8 cellular contexts compared by ENCODE assay signal in the genomic region with DNA sequence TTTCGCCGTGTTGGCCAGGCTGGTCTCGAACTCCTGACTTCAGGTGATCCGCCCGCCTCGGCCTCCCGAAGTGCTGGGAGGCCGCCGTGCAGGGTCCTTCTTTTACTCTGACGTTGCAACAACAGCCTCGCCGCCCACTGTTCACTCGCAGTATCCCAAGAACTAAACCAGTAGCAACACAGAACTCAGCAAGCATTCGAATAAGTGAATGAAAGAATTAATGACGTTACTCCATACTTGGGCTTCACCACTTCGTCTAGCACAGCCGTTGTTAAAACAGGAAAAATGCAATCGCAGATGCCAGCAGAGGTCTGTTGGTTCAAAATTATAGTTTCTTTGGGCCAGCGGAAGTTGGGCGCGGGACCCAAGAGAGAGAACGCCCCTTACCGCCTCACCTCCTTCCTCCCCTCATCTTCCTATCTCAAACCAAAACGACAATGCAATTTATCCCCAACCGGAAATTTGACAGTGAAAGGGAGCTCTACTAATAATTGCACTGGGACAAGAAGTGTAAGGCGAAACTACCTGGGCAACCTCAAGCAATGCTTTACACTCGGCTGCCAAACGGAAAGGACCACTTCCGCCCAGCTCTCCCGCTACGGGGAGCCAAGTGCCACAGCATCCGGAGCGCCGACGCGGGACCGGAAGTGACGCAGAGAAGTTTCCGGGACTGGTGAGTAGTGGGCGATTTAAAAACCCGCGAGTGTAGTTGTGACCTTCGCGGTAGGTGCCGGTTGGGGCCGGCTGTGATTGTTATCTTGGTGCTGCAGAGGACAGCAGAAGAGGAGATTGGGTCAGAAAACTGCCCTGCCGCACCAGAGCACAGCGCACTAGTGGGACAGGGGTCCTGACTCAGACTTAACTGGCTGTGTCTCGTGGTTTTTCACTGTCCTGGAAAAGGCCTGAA. TPM values are rescaled to one million over a fixed set of nuclear protein-coding genes. Genes with fewer than 3 reads are reported as not detected.
DNase-seq lines count a peak whose midpoint lies in the region; ATAC-seq, FAIRE-seq and TF ChIP-seq lines count a peak whose summit lies in the region.

A gene with protein sequence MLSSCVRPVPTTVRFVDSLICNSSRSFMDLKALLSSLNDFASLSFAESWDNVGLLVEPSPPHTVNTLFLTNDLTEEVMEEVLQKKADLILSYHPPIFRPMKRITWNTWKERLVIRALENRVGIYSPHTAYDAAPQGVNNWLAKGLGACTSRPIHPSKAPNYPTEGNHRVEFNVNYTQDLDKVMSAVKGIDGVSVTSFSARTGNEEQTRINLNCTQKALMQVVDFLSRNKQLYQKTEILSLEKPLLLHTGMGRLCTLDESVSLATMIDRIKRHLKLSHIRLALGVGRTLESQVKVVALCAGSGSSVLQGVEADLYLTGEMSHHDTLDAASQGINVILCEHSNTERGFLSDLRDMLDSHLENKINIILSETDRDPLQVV (plus strand): TSS at position 653 of the 907 bp plus-strand sequence. CDS start 2,573 bp downstream, outside the sequence.
A gene (minus strand): TSS at position 359 of the 907 bp plus-strand sequence. CDS start 1,462 bp downstream, outside the sequence.

- peaks cover 6% of the 10 kb centered on the region; the same call in 1 of the 2 replicates for H3K23me2 ChIP-seq in H1 (ENCODE audit: low read depth, low read length)

- H2AK5ac ChIP-seq in H1 (ENCODE audit: low read depth, low read length) (peak within 1 kb of the TSS; percentile 57), mesenchymal stem cell (ENCODE audit: low read length, severe bottlenecking) (peak within 1 kb of the TSS; percentile 35)

- TF ChIP-seq RAD21 in H1 (IDR thresholded peaks at IDR 0.05 in 1 of 2, conservative IDR thresholded peaks at IDR 0.05 in 1 of 2; ENCODE audit: low read depth in 2 of 2, low read length in 2 of 2) = no peak

- WGBS in H1 (ENCODE audit: extremely low coverage in 1 of 2, insufficient coverage in 1 of 2, insufficient read length in 1 of 2, insufficient replicate concordance in 2 of 2, low coverage in 1 of 2, low lambda C conversion rate in 2 of 2, missing lambda C conversion rate in 1 of 2), 2 experiments = 1% methylated on average over 49 of the region's 49 CpGs; no CpG with 5 or more reads in 1 of the 2 experiments
- WGBS in mesenchymal stem cell = 1% methylated on average over 46 of the region's 49 CpGs

- H3K27ac ChIP-seq in H1 (ENCODE audit: low read depth, low read length) (peak within 1 kb of the TSS; percentile 97), mesenchymal stem cell (ENCODE audit: low read length, poor library complexity, severe bottlenecking) (peak within 1 kb of the TSS; percentile 96)

- H3K18ac ChIP-seq in H1 (ENCODE audit: extremely low read depth, low read length) (peak within 1 kb of the TSS; percentile 79), mesenchymal stem cell (ENCODE audit: low read depth in 1 of 2, low read length in 2 of 2) (peak within 1 kb of the TSS; percentile 79 to 90)

- H3K4me1 ChIP-seq in H1 (replicated peaks in 1 of 4; ENCODE audit: control insufficient read depth in 3 of 4, insufficient read depth in 4 of 4, low read length in 3 of 4) = no peaks in the 10 kb centered on the region
- peaks cover 10% of the 10 kb centered on the region for H3K4me1 ChIP-seq in mesenchymal stem cell (ENCODE audit: control insufficient read depth, insufficient read depth, low read depth, low read length)

- FAIRE-seq in HTR-8/SVneo (lab: Jason Lieb, UNC) = peak; percentile 76
- peak; percentile 68 for FAIRE-seq in H1 (lab: Jason Lieb, UNC)

- peak; percentile 82 to 85; a peak in 2 of 3 replicates for TF ChIP-seq POLR2A in H1 (IDR thresholded peaks at IDR 0.05; ENCODE audit: control extremely low read depth in 1 of 2, low read depth in 2 of 2, low read length in 2 of 2)

- H3K9me3 ChIP-seq in H1 (ENCODE audit: insufficient read depth in 2 of 2, low read depth in 1 of 2, low read length in 1 of 2) (no peaks in the 10 kb centered on the region), mesenchymal stem cell (ENCODE audit: control insufficient read depth, low read length) (no peaks in the 10 kb centered on the region)

- no peak within 1 kb of the TSS for H3K23ac ChIP-seq in H1 (ENCODE audit: insufficient read length)
- H3K23ac ChIP-seq in mesenchymal stem cell (ENCODE audit: low read length in 2 of 2) = no peak within 1 kb of the TSS

- H2AFZ ChIP-seq in H1 (ENCODE audit: low read length) (peak within 1 kb of the TSS; percentile 97), mesenchymal stem cell (ENCODE audit: low read depth, low read length) (peak within 1 kb of the TSS; percentile 98)

- peaks cover 10 to 45% of the 10 kb centered on the region in 2 experiments for H3K79me2 ChIP-seq in H1 (ENCODE audit: control insufficient read depth in 1 of 2, insufficient read depth in 2 of 2, low read length in 2 of 2)

- peaks cover 4 to 32% (median 6%) of the 10 kb centered on the region in 4 experiments; a peak in 6 of 8 replicates for H3K36me3 ChIP-seq in H1 (ENCODE audit: control insufficient read depth in 2 of 4, insufficient read depth in 4 of 4, low read length in 3 of 4)
- H3K36me3 ChIP-seq in mesenchymal stem cell (ENCODE audit: control insufficient read depth in 1 of 2, insufficient read depth in 2 of 2, low read depth in 1 of 2, low read length in 2 of 2) = peaks cover 13 to 25% of the 10 kb centered on the region in 2 experiments

- H3K4me3 ChIP-seq in H1 (ENCODE audit: extremely low read depth in 1 of 4, insufficient read depth in 2 of 4, low read depth in 3 of 4, low read length in 4 of 4) (peak within 1 kb of the TSS; percentile 81 to 100 (median 93)), mesenchymal stem cell (ENCODE audit: insufficient read depth in 1 of 2, low read depth in 1 of 2, low read length in 2 of 2) (peak within 1 kb of the TSS; percentile 88 to 98)

- no peak within 1 kb of the TSS for H2BK20ac ChIP-seq in H1 (ENCODE audit: low read length)

- H4K91ac ChIP-seq in H1 (replicated peaks; ENCODE audit: insufficient read length, low read length) (peak within 1 kb of the TSS; percentile 97), mesenchymal stem cell (ENCODE audit: low read length) (peak within 1 kb of the TSS; percentile 75)

- H3K14ac ChIP-seq in H1 (ENCODE audit: insufficient read length) = no peak within 1 kb of the TSS
- H3K14ac ChIP-seq in mesenchymal stem cell (ENCODE audit: low read length in 2 of 2) = peak within 1 kb of the TSS; percentile 9 to 81

- H2BK15ac ChIP-seq in H1 (ENCODE audit: low read length) (no peak within 1 kb of the TSS; the same call in 1 of the 2 replicates), mesenchymal stem cell (ENCODE audit: low read depth, poor library complexity, severe bottlenecking) (no peak within 1 kb of the TSS)

- H3K9ac ChIP-seq in H1 (replicated peaks in 1 of 4; ENCODE audit: extremely low read depth in 1 of 4, low read depth in 3 of 4, low read length in 3 of 4) (peak within 1 kb of the TSS; percentile 97 to 100 (median 98)), mesenchymal stem cell (ENCODE audit: low read length) (peak within 1 kb of the TSS; percentile 99)

- TF ChIP-seq EP300 in H1 (IDR thresholded peaks at IDR 0.05; ENCODE audit: borderline replicate concordance in 1 of 2, low read depth in 2 of 2, low read length in 2 of 2) = peak in 1 of 2 experiments; percentile 70; a peak in 1 of 3 replicates

- H4K5ac ChIP-seq in H1 (ENCODE audit: insufficient read length, low read depth, low read length) = peak within 1 kb of the TSS; percentile 92

- POLR2A ChIA-PET in H1 (lab: Charles Lee; ENCODE audit: partially characterized antibody) = interaction anchor here (0.6 to 3.2 kb wide), 40 partner anchors 9 to 956 kb away, joined by 3 to 53 read pairs (median 5); a partner anchor contains a TSS

- H2BK12ac ChIP-seq in H1 (ENCODE audit: low read depth, low read length) = peak within 1 kb of the TSS; percentile 1; the same call in 1 of the 2 replicates
- no peak within 1 kb of the TSS for H2BK12ac ChIP-seq in mesenchymal stem cell (ENCODE audit: low read length in 2 of 2)

- H2BK5ac ChIP-seq in H1 (ENCODE audit: low read depth, low read length) (peak within 1 kb of the TSS; percentile 98), mesenchymal stem cell (ENCODE audit: low read depth, low read length, poor library complexity, severe bottlenecking) (peak within 1 kb of the TSS; percentile 71)

- H4K8ac ChIP-seq in H1 (ENCODE audit: extremely low read depth, insufficient read depth, low read length) = peak within 1 kb of the TSS; percentile 98
- H4K8ac ChIP-seq in mesenchymal stem cell (ENCODE audit: low read length) = peak within 1 kb of the TSS; percentile 99

- peak; percentile 83 for ATAC-seq in GM21367 (IDR thresholded peaks at IDR 0.05; ENCODE audit: unreplicated experiment)

- no peaks in the 10 kb centered on the region for H3K27me3 ChIP-seq in H1 (replicated peaks in 1 of 4; ENCODE audit: control insufficient read depth in 3 of 4, extremely low read depth in 1 of 4, insufficient read depth in 3 of 4, low read length in 3 of 4)
- H3K27me3 ChIP-seq in mesenchymal stem cell (ENCODE audit: control insufficient read depth in 1 of 2, insufficient read depth in 1 of 2, low read length in 2 of 2) = no peaks in the 10 kb centered on the region

- CTCF ChIA-PET in H1 (lab: Charles Lee; ENCODE audit: partially characterized antibody) = interaction anchor here (0.6 to 2.0 kb wide), 4 partner anchors 12 to 345 kb away, joined by 3 to 13 read pairs (median 6); no protein-coding TSS in a partner anchor

- H3K79me1 ChIP-seq in H1 (ENCODE audit: low read depth, low read length) (peaks cover 6% of the 10 kb centered on the region; the same call in 1 of the 2 replicates), mesenchymal stem cell (replicated peaks; ENCODE audit: low read length, poor library complexity, severe bottlenecking) (peaks cover 23% of the 10 kb centered on the region)

- peak within 1 kb of the TSS; percentile 96 for H3K56ac ChIP-seq in H1 (replicated peaks; ENCODE audit: insufficient read length, low read depth, low read length)

- H3K4ac ChIP-seq in H1 (replicated peaks; ENCODE audit: insufficient read length, low read depth, low read length) = peak within 1 kb of the TSS; percentile 89
- peak within 1 kb of the TSS in 1 of 2 experiments; percentile 90 for H3K4ac ChIP-seq in mesenchymal stem cell (ENCODE audit: low read depth in 1 of 2, low read length in 2 of 2)

- DNase-seq in COLO668 (lab: John Stamatoyannopoulos, UW; ENCODE audit: unreplicated experiment) = peak; percentile 97
- DNase-seq in HTR-8/SVneo (ENCODE audit: insufficient read length, low spot score) = peak; percentile 95
- peak; percentile 94 for DNase-seq in NOMO-1 treated with dmso at 0.1 percent for 144 hours (lab: John Stamatoyannopoulos, UW; ENCODE audit: unreplicated experiment)
- peak; percentile 93 to 98 (median 94) for DNase-seq in activated CD8-positive, alpha-beta memory T cell treated with anti-CD3 and anti-CD28 coated beads for 48 hours (ENCODE audit: low read depth in 2 of 3, low spot score in 2 of 3)
- DNase-seq in H1 (ENCODE audit: low read depth in 1 of 2, low spot score in 2 of 2) = peak; percentile 92 to 94
- DNase-seq in mesenchymal stem cell = peak; percentile 99
- peak; percentile 93 for DNase-seq in stimulated activated CD8-positive, alpha-beta memory T cell treated with anti-CD3 and anti-CD28 coated beads, Interleukin-12 subunit alpha, Interleukin-12 subunit beta, amount 100 ng/mL, for 4 hours (ENCODE audit: low read depth)

- H3K4me2 ChIP-seq in H1 (ENCODE audit: insufficient read depth in 1 of 2, low read depth in 2 of 2, low read length in 2 of 2) (peak within 1 kb of the TSS; percentile 77 to 91), mesenchymal stem cell (ENCODE audit: low read length, poor library complexity, severe bottlenecking) (peak within 1 kb of the TSS; percentile 82)

- H4K20me1 ChIP-seq in H1 (replicated peaks in 1 of 2; ENCODE audit: control insufficient read depth in 1 of 2, insufficient read depth in 2 of 2, low read length in 2 of 2) = peaks cover 0 to 2% of the 10 kb centered on the region in 2 experiments

- peak within 1 kb of the TSS; percentile 4 for H2BK120ac ChIP-seq in H1 (replicated peaks; ENCODE audit: low read depth, low read length)
- H2BK120ac ChIP-seq in mesenchymal stem cell (ENCODE audit: low read depth, low read length) = peak within 1 kb of the TSS; percentile 34

- no peak for TF ChIP-seq CTCF in H1 (IDR thresholded peaks at IDR 0.05; ENCODE audit: control extremely low read depth in 1 of 3, insufficient read depth in 1 of 3, low read depth in 1 of 3, low read length in 3 of 3)

RNA-seq across cellular contexts. Expression of the first gene that starts in this region (rescaled TPM):
- 63.4 and 65.1 TPM in 2 replicates for total RNA-seq in H1 (2021; fragmentation: NEBNext Ultra II Directional; extraction: Animal tissue kit (Norgen Biotek cat#: 25700))
- polyA plus RNA-seq in H1 (2011; rRNA removed) = 94.9 and 126 TPM in 2 replicates
- 111 TPM for polyA plus RNA-seq in H1 (2011; cell fraction: cytosol; rRNA removed)
- 50.2 TPM for polyA plus RNA-seq in H1 (2011; cell fraction: nucleus; rRNA removed)
- polyA plus RNA-seq in H1 (2012, experiment 1 of 2) = 51.2 to 56.7 TPM (median 54.9 TPM) in 4 replicates
- 16.5 TPM for polyA plus RNA-seq in H1 (2012, experiment 2 of 2)
- polyA plus RNA-seq in H1 (2013, experiment 1 of 2) = 55.2 TPM
- polyA plus RNA-seq in H1 (2013, experiment 2 of 2) = 56.5 TPM
- polyA minus RNA-seq in H1 (2011; rRNA and poly(A)+ RNA removed) = 126 and 139 TPM in 2 replicates
- 40.1 TPM for polyA minus RNA-seq in H1 (2011; cell fraction: cytosol; rRNA and poly(A)+ RNA removed)
- 50.0 TPM for polyA minus RNA-seq in H1 (2011; cell fraction: nucleus; rRNA and poly(A)+ RNA removed)
- polyA plus RNA-seq in mesenchymal stem cell (2013, experiment 1 of 2) = 17.6 TPM
- polyA plus RNA-seq in mesenchymal stem cell (2013, experiment 2 of 2) = 20.8 TPM

RNA-seq across cellular contexts. Expression of the second gene that starts in this region (rescaled TPM):
- total RNA-seq in H1 (2021; fragmentation: NEBNext Ultra II Directional; extraction: Animal tissue kit (Norgen Biotek cat#: 25700)) = 30.4 and 34.1 TPM in 2 replicates
- polyA plus RNA-seq in H1 (2011; rRNA removed) = 26.1 and 48.7 TPM in 2 replicates
- polyA plus RNA-seq in H1 (2011; cell fraction: cytosol; rRNA removed) = 50.8 TPM
- polyA plus RNA-seq in H1 (2011; cell fraction: nucleus; rRNA removed) = 12.9 TPM
- polyA plus RNA-seq in H1 (2012, experiment 1 of 2) = 32.9 to 53.5 TPM (median 34.5 TPM) in 4 replicates
- polyA plus RNA-seq in H1 (2012, experiment 2 of 2) = 13.4 TPM
- 27.6 TPM for polyA plus RNA-seq in H1 (2013, experiment 1 of 2)
- 28.7 TPM for polyA plus RNA-seq in H1 (2013, experiment 2 of 2)
- 14.5 and 31.4 TPM in 2 replicates for polyA minus RNA-seq in H1 (2011; rRNA and poly(A)+ RNA removed)
- polyA minus RNA-seq in H1 (2011; cell fraction: cytosol; rRNA and poly(A)+ RNA removed) = 18.3 TPM
- polyA minus RNA-seq in H1 (2011; cell fraction: nucleus; rRNA and poly(A)+ RNA removed) = 24.3 TPM
- polyA plus RNA-seq in mesenchymal stem cell (2013, experiment 1 of 2) = 36.7 TPM
- 31.4 TPM for polyA plus RNA-seq in mesenchymal stem cell (2013, experiment 2 of 2)

Comparison
In these comparisons a context has a peak if more than half of its experiments do, and no peak if none do; other contexts are left out.
1. Peak in every context shown above with its lines: DNase-seq, ATAC-seq, H3K4me3 ChIP-seq and H3K27ac ChIP-seq.